In the genomic region with DNA sequence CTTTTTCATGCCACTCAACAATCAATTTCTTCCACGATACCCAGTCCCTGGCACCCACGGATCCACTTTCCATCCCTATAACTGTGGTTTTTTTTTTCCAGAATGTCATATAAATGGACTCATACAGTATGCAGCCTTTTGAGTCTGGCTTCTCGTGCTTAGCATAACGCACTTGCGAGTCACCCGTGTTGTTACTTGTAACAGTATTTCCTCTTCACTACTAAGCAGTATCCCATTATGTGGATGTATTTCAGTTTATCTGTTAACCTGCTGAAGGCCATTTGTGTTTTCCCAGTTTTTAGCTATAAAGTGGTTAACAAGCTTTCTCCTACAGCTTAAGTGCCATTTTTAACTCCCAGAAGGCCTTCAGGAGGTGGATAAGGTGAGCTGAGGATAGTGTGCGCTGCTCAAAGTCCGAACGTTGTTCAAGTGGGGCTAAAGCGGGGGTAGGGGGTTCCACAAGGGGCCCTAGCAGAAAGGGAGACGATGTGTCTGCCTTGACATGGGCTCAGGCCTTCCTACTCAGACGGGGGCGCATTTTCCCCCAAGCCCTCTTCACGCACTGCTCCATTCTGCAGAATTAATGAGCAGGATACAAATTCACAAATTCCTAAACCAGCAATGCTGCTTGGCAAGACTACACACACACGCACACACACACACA, we compare ENCODE assay signal across 8 cellular contexts. TPM values are rescaled to one million over a fixed set of nuclear protein-coding genes. Genes with fewer than 3 reads are reported as not detected.
DNase-seq lines count a peak whose midpoint lies in the region; ATAC-seq and TF ChIP-seq lines count a peak whose summit lies in the region.

No MANE protein-coding gene starts in this region.

- H3K36me3 ChIP-seq in colonic mucosa = no peaks in the 10 kb centered on the region
- peaks cover 14% of the 10 kb centered on the region for H3K36me3 ChIP-seq in lower lobe of right lung
- peaks cover 11% of the 10 kb centered on the region for H3K36me3 ChIP-seq in thymus (ENCODE audit: control insufficient read depth, insufficient read depth)

- ATAC-seq in HG02623 (IDR thresholded peaks at IDR 0.05; ENCODE audit: unreplicated experiment) (peak; percentile 11), lower lobe of right lung (peak in 1 of 2 donors; percentile 23)

- TF ChIP-seq CTCF in colonic mucosa (IDR thresholded peaks at IDR 0.05) (no peak), lower lobe of right lung (IDR thresholded peaks at IDR 0.05) (no peak)

- H3K27me3 ChIP-seq in colonic mucosa (no peaks in the 10 kb centered on the region), lower lobe of right lung (ENCODE audit: low read depth) (no peaks in the 10 kb centered on the region), thymus (ENCODE audit: control insufficient read depth, insufficient read depth) (no peaks in the 10 kb centered on the region)

- peaks cover 5% of the 10 kb centered on the region for H3K4me1 ChIP-seq in colonic mucosa
- H3K4me1 ChIP-seq in lower lobe of right lung = peaks cover 58% of the 10 kb centered on the region
- H3K4me1 ChIP-seq in thymus (ENCODE audit: control insufficient read depth, insufficient read depth, low read length) = peaks cover 25% of the 10 kb centered on the region

- H3K4me3 ChIP-seq in colonic mucosa (peak overlapping the region; percentile 78), lower lobe of right lung (peak overlapping the region; percentile 91), thymus (ENCODE audit: low read length) (peak overlapping the region; percentile 89)

- peak overlapping the region; percentile 96 to 99 for H3K9ac ChIP-seq in colonic mucosa (ENCODE audit: low read depth in 2 of 2, low read length in 2 of 2)

- intact Hi-C loops in colonic mucosa (cut with DNase I) = no loop called here
- intact Hi-C loops in lower lobe of right lung (cut with DNase I) = no loop called here

- DNase-seq in Daoy (ENCODE audit: low read depth) (peak; percentile 24), RKO (ENCODE audit: low spot score) (peak; percentile 78), colonic mucosa (peak; percentile 40), lower lobe of right lung (no peak), NCI-H2081 treated with DMSO at 0.1 percent for 48 hours (lab: John Stamatoyannopoulos, UW) (no peak), NCI-H446 (lab: John Stamatoyannopoulos, UW) (no peak)

- H3K9me3 ChIP-seq in colonic mucosa = no peaks in the 10 kb centered on the region
- no peaks in the 10 kb centered on the region for H3K9me3 ChIP-seq in lower lobe of right lung
- H3K9me3 ChIP-seq in thymus (ENCODE audit: control insufficient read depth) = no peaks in the 10 kb centered on the region

- H3K27ac ChIP-seq in colonic mucosa (peak overlapping the region; percentile 92), lower lobe of right lung (peak overlapping the region; percentile 99), thymus (ENCODE audit: low read depth) (peak overlapping the region; percentile 98)

- WGBS in thymus = 13% methylated on average over 15 of the region's 15 CpGs

RNA-seq across cellular contexts. Expression of gene ADAR, which starts 0.8 kb away (rescaled TPM):
- 70.8 and 83.9 TPM in 2 replicates for total RNA-seq in Daoy (2014; rRNA removed; shearing (Covaris generic))
- total RNA-seq in colonic mucosa (100 to 1,000 TPM; 115 to 125 TPM), lower lobe of right lung (202 TPM)
- polyA plus RNA-seq in thymus = 49.7 TPM

RNA-seq across cellular contexts. Expression of gene CHRNB2, which starts 39.6 kb away (rescaled TPM):
- 0.80 and 1.0 TPM in 2 replicates for total RNA-seq in Daoy (2014; rRNA removed; shearing (Covaris generic))
- total RNA-seq in colonic mucosa (under 1 TPM; 0.07 to 0.16 TPM), lower lobe of right lung (not detected)
- 0.21 TPM for polyA plus RNA-seq in thymus

RNA-seq across cellular contexts. Expression of gene UBE2Q1, which starts 48.8 kb away (rescaled TPM):
- total RNA-seq in Daoy (2014; rRNA removed; shearing (Covaris generic)) = 39.9 and 78.3 TPM in 2 replicates
- 10 to 100 TPM; 74.1 to 86.1 TPM for total RNA-seq in colonic mucosa
- 79.5 TPM for total RNA-seq in lower lobe of right lung
- polyA plus RNA-seq in thymus = 49.4 TPM

Comparison
In these comparisons a context has a peak if more than half of its experiments do, and no peak if none do; other contexts are left out.
1. DNase-seq: peak in Daoy (single experiment), RKO (single experiment) and colonic mucosa (single experiment); none in lower lobe of right lung (single experiment), NCI-H2081 treated with DMSO at 0.1 percent for 48 hours (single experiment) and NCI-H446 (0 of 2).
2. Peak in every context shown above with its lines, with median percentiles within 50 percentile points of each other: H3K27ac ChIP-seq and H3K4me3 ChIP-seq.